8 cellular contexts compared by ENCODE assay signal in genomic region chr11:45180158-45180887, GRCh38. TPM values are rescaled to one million over a fixed set of nuclear protein-coding genes. Genes with fewer than 3 reads are reported as not detected.
A peak's percentile ranks its signal among the peaks of the same experiment; 100 is the strongest.
DNase-seq lines count a peak whose midpoint lies in the region; ATAC-seq and TF ChIP-seq lines count a peak whose summit lies in the region.

No MANE protein-coding gene starts in this region.

- TF ChIP-seq CTCF in GM12864 (IDR thresholded peaks at IDR 0.05; ENCODE audit: low read depth, low read length, missing control alignments) = peak; percentile 11

- ATAC-seq in left lobe of liver = peak; percentile 86
- no peak for ATAC-seq in GM19463 (IDR thresholded peaks at IDR 0.05; ENCODE audit: unreplicated experiment)

- H3K27ac ChIP-seq in cingulate gyrus (ENCODE audit: low read depth, low read length) (peak overlapping the region; percentile 56), substantia nigra (ENCODE audit: low read depth, low read length, poor library complexity, severe bottlenecking) (peak overlapping the region; percentile 15)

- H3K4me3 ChIP-seq in GM12864 (ENCODE audit: low read depth, low read length) = no peak overlapping the region

- DNase-seq in AG08395 (ENCODE audit: low spot score) = peak; percentile 53
- no peak for DNase-seq in GM12864 (ENCODE audit: low read depth)
- DNase-seq in NCI-H774 (lab: John Stamatoyannopoulos, UW) = peak; percentile 39
- DNase-seq in left lobe of liver (ENCODE audit: low spot score) = peak; percentile 63
- peak in 19 of 49 donors; percentile 33 to 98 (median 56) for DNase-seq in substantia nigra (lab: John Stamatoyannopoulos, UW)
- no peak for DNase-seq in stimulated activated CD4-positive, alpha-beta T cell treated with anti-CD3 and anti-CD28 coated beads, Interleukin-4, amount 100 ng/mL, for 4 hours

RNA-seq across cellular contexts. Expression of gene PRDM11, which starts 33.9 kb away (rescaled TPM):
- total RNA-seq in left lobe of liver = 3.5 TPM

Comparison
In these comparisons a context has a peak if more than half of its experiments do, and no peak if none do; other contexts are left out.
1. DNase-seq: peak in AG08395 (single experiment), NCI-H774 (single experiment) and left lobe of liver (single experiment); none in GM12864 (single experiment) and stimulated activated CD4-positive, alpha-beta T cell treated with anti-CD3 and anti-CD28 coated beads, Interleukin-4, amount 100 ng/mL, for 4 hours (0 of 2).